8 cellular contexts compared by ENCODE assay signal in genomic region chr16:57899771-57900661, GRCh38.
DNase-seq lines count a peak whose midpoint lies in the region; ATAC-seq, FAIRE-seq and TF ChIP-seq lines count a peak whose summit lies in the region.

No MANE protein-coding gene starts in this region.

- H3K36me3 Mint-ChIP-seq in neural crest cell (ENCODE audit: low read depth) = no peaks in the 10 kb centered on the region

- H3K9ac ChIP-seq in fibroblast of lung (ENCODE audit: insufficient read depth, low read length) = no peak overlapping the region

- no peaks in the 10 kb centered on the region for H3K79me2 ChIP-seq in fibroblast of lung (ENCODE audit: control insufficient read depth, insufficient read depth, low read length)

- H3K36me3 ChIP-seq in fibroblast of lung (ENCODE audit: control insufficient read depth, insufficient read depth, low read length) = no peaks in the 10 kb centered on the region

- H3K4me2 ChIP-seq in fibroblast of lung (ENCODE audit: extremely low read depth, insufficient read depth, low read length) = no peak overlapping the region

- H3K27ac ChIP-seq in fibroblast of lung (ENCODE audit: insufficient read depth, low read length) = no peak overlapping the region

- no peak overlapping the region for H3K27ac Mint-ChIP-seq in neural crest cell (ENCODE audit: unreplicated experiment)
- no peak overlapping the region for H3K27ac Mint-ChIP-seq in stimulated activated naive CD8-positive, alpha-beta T cell treated with anti-CD3 and anti-CD28 coated beads, Interleukin-15, amount 100 ng/mL, for 72 hours

- FAIRE-seq in HTR-8/SVneo (lab: Jason Lieb, UNC) = peak; percentile 89

- peaks cover 22% of the 10 kb centered on the region for H3K27me3 Mint-ChIP-seq in neural crest cell (ENCODE audit: low read depth)
- H3K27me3 Mint-ChIP-seq in stimulated activated naive CD8-positive, alpha-beta T cell treated with anti-CD3 and anti-CD28 coated beads, Interleukin-15, amount 100 ng/mL, for 72 hours = peaks cover 14% of the 10 kb centered on the region

- H3K4me1 Mint-ChIP-seq in neural crest cell = peaks cover 5% of the 10 kb centered on the region
- peaks cover under 1% of the 10 kb centered on the region for H3K4me1 Mint-ChIP-seq in stimulated activated naive CD8-positive, alpha-beta T cell treated with anti-CD3 and anti-CD28 coated beads, Interleukin-15, amount 100 ng/mL, for 72 hours

- no peaks in the 10 kb centered on the region for H3K9me3 Mint-ChIP-seq in neural crest cell
- no peaks in the 10 kb centered on the region for H3K9me3 Mint-ChIP-seq in stimulated activated naive CD8-positive, alpha-beta T cell treated with anti-CD3 and anti-CD28 coated beads, Interleukin-15, amount 100 ng/mL, for 72 hours

- in situ Hi-C loops in Caki2 (cut with HindIII; ENCODE audit: low pct_unique_long_range_greater_than_20kb, low sequenced_read_pairs) = no loop called here

- H2AFZ ChIP-seq in fibroblast of lung (ENCODE audit: low read length) = no peak overlapping the region

- H4K20me1 ChIP-seq in fibroblast of lung (ENCODE audit: control insufficient read depth, extremely low read depth, insufficient read depth, low read length) = no peaks in the 10 kb centered on the region

- H3K4me1 ChIP-seq in fibroblast of lung (ENCODE audit: control insufficient read depth, extremely low read depth, insufficient read depth, low read length) = no peaks in the 10 kb centered on the region

- peak; percentile 90 to 91 for TF ChIP-seq CTCF in fibroblast of lung (conservative IDR thresholded peaks at IDR 0.05 in 1 of 2, IDR thresholded peaks at IDR 0.05 in 1 of 2; ENCODE audit: low read depth in 1 of 2, low read length in 2 of 2)
- peak; percentile 95 for TF ChIP-seq CTCF in neural crest cell (conservative IDR thresholded peaks at IDR 0.05)

- no peak for TF ChIP-seq POLR2A in GM18505 (IDR thresholded peaks at IDR 0.05; ENCODE audit: borderline replicate concordance, extremely low read depth, insufficient read depth, insufficient read length)

- H3K27me3 ChIP-seq in fibroblast of lung (ENCODE audit: control insufficient read depth, insufficient read depth, low read length) = peaks cover 5% of the 10 kb centered on the region

- ATAC-seq in stimulated activated naive CD8-positive, alpha-beta T cell treated with anti-CD3 and anti-CD28 coated beads, Interleukin-15, amount 100 ng/mL, for 72 hours = peak; percentile 86
- no peak for ATAC-seq in GM18505 (IDR thresholded peaks at IDR 0.05; ENCODE audit: unreplicated experiment)

- no peak overlapping the region for H3K4me3 ChIP-seq in fibroblast of lung (replicated peaks in 1 of 4; ENCODE audit: control extremely low read depth in 1 of 4, insufficient read depth in 1 of 4, low read depth in 3 of 4, low read length in 4 of 4)

- H3K9me3 ChIP-seq in fibroblast of lung (ENCODE audit: control insufficient read depth, insufficient read depth, low read depth, low read length) = no peaks in the 10 kb centered on the region

- DNase-seq in Caki2 (ENCODE audit: low read depth) (peak; percentile 56), HTR-8/SVneo (ENCODE audit: insufficient read length, low spot score) (peak; percentile 86), OCI-M2 (lab: John Stamatoyannopoulos, UW; ENCODE audit: unreplicated experiment) (peak; percentile 11), fibroblast of lung (ENCODE audit: low read depth in 2 of 2) (peak; percentile 59 to 76), neural crest cell (ENCODE audit: low read depth, low spot score) (peak; percentile 82)
- DNase-seq in activated T-cell treated with anti-CD3 and anti-CD28 coated beads, Interleukin-2, amount 50 U/mL, for 1 hour = peak; percentile 76
- DNase-seq in stimulated activated naive CD8-positive, alpha-beta T cell treated with anti-CD3 and anti-CD28 coated beads, Interleukin-15, amount 100 ng/mL, for 72 hours = peak; percentile 74 to 76

- no peak overlapping the region for H3K4me3 Mint-ChIP-seq in neural crest cell
- no peak overlapping the region for H3K4me3 Mint-ChIP-seq in stimulated activated naive CD8-positive, alpha-beta T cell treated with anti-CD3 and anti-CD28 coated beads, Interleukin-15, amount 100 ng/mL, for 72 hours

Comparison
In these comparisons a context has a peak if more than half of its experiments do, and no peak if none do; other contexts are left out.
1. DNase-seq: peak in every context shown above with its lines; median percentile 86 in HTR-8/SVneo; 82 in neural crest cell; 76 in activated T-cell treated with anti-CD3 and anti-CD28 coated beads, Interleukin-2, amount 50 U/mL, for 1 hour; 75 in stimulated activated naive CD8-positive, alpha-beta T cell treated with anti-CD3 and anti-CD28 coated beads, Interleukin-15, amount 100 ng/mL, for 72 hours; 68 in fibroblast of lung; 56 in Caki2; 11 in OCI-M2.